ENCODE assay signal across 8 cellular contexts in the genomic region with DNA sequence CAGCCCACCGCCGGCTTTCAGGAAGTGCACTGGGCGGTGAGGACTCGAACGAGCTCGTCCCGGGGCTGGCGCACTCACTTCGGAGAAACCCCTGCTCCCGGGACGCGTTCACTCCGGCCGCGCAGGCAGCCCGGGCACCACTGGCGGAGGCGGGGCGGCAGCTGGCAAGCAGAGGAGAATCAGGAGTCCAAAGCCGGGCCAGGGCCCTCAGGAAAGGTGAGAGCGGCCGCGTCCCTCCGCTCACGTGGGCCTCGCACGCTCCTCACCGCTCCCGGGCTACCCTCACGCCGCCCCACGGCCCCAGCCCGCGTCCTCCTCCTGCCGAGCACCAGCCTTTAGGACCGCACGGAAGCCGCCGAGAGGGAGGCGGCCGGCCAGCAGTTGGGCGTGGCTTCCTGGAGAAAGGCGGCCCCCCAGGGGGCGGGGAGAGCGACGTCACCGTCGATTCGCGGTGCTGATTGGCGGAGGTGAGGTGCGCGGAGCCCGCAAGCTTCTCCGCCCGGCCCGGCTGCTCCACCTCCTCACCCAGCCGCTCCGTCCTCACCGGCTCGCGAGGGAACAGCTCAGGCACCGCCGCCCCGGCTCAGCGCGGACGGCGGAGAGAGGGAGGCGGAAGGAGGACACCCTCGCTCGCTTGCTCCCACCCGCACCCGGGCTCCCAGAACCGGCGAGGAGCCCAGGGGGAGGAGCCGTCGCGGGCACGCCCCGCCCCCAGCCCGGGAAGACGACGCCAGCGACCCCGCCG. TPM values are rescaled to one million over a fixed set of nuclear protein-coding genes. Genes with fewer than 3 reads are reported as not detected.
A peak's percentile ranks its signal among the peaks of the same experiment; 100 is the strongest.
DNase-seq lines count a peak whose midpoint lies in the region; ATAC-seq and TF ChIP-seq lines count a peak whose summit lies in the region.

TSS of gene ZCCHC2 (plus strand) at position 516 of the 745 bp plus-strand sequence. CDS start 400 bp downstream, outside the sequence.

- H3K4me1 ChIP-seq in DOHH2 (ENCODE audit: control insufficient read depth, low read length) (peaks cover 16% of the 10 kb centered on the region), GM23338 (ENCODE audit: insufficient read depth) (peaks cover 22% of the 10 kb centered on the region)
- peaks cover 23 to 26% of the 10 kb centered on the region in 2 donors for H3K4me1 ChIP-seq in naive thymus-derived CD4-positive, alpha-beta T cell (ENCODE audit: control insufficient read depth in 2 of 2, insufficient read depth in 2 of 2, low read length in 2 of 2)

- H3K4me3 ChIP-seq in DOHH2 (ENCODE audit: low read length): peak within 1 kb of the TSS; percentile 91
- H3K4me3 ChIP-seq in GM23338: peak within 1 kb of the TSS; percentile 88
- peak within 1 kb of the TSS; percentile 81 for H3K4me3 ChIP-seq in naive thymus-derived CD4-positive, alpha-beta T cell (ENCODE audit: low read length)

- no peaks in the 10 kb centered on the region for H3K9me3 ChIP-seq in DOHH2 (ENCODE audit: control insufficient read depth, insufficient read depth, low read length)
- H3K9me3 ChIP-seq in naive thymus-derived CD4-positive, alpha-beta T cell (ENCODE audit: control insufficient read depth in 2 of 3, low read length in 3 of 3): no peaks in the 10 kb centered on the region

- H3K4me2 ChIP-seq in DOHH2 (ENCODE audit: low read length) (peak within 1 kb of the TSS; percentile 90), GM23338 (peak within 1 kb of the TSS; percentile 92)

- ATAC-seq in GM23338: peak; percentile 62
- ATAC-seq in naive thymus-derived CD4-positive, alpha-beta T cell: peak; percentile 88
- peak; percentile 75 to 78 for ATAC-seq in stimulated activated naive B cell treated with anti-CD40 and anti-IgM and Interleukin-4, amounts not matched to agents 10 μg/mL and 1 μg/mL and 100 μg/mL, for 72 hours (replicated peaks)

- H3K36me3 Mint-ChIP-seq in GM23338 (ENCODE audit: low read depth): peaks cover 3% of the 10 kb centered on the region; the same call in 1 of the 3 replicates
- peaks cover 0 to 28% (median 0%) of the 10 kb centered on the region in 5 donors for H3K36me3 Mint-ChIP-seq in naive thymus-derived CD4-positive, alpha-beta T cell
- H3K36me3 Mint-ChIP-seq in stimulated activated naive B cell treated with anti-CD40 and anti-IgM and Interleukin-4, amounts not matched to agents 10 μg/mL and 1 μg/mL and 100 μg/mL, for 72 hours: peaks cover 3 to 5% of the 10 kb centered on the region in 2 donors

- H3K4me3 Mint-ChIP-seq in GM23338: peak within 1 kb of the TSS; percentile 89
- peak within 1 kb of the TSS; percentile 91 to 98 (median 96) for H3K4me3 Mint-ChIP-seq in naive thymus-derived CD4-positive, alpha-beta T cell
- peak within 1 kb of the TSS; percentile 91 to 95 for H3K4me3 Mint-ChIP-seq in stimulated activated naive B cell treated with anti-CD40 and anti-IgM and Interleukin-4, amounts not matched to agents 10 μg/mL and 1 μg/mL and 100 μg/mL, for 72 hours

- POLR2A ChIA-PET in naive thymus-derived CD4-positive, alpha-beta T cell (lab: Charles Lee): interaction anchor here (0.8 to 3.2 kb wide), 11 partner anchors 9 to 900 kb away, joined by 3 to 31 read pairs (median 5); partner anchors contain the start of genes PHLPP1, PIGN, RELCH and VPS4B

- TF ChIP-seq CTCF in DOHH2 (IDR thresholded peaks at IDR 0.05; ENCODE audit: low read depth, low read length, poor library complexity, severe bottlenecking): no peak
- TF ChIP-seq CTCF in GM23338 (conservative IDR thresholded peaks at IDR 0.05; ENCODE audit: low read depth in 2 of 2): no peak

- peaks cover 13% of the 10 kb centered on the region for H3K36me3 ChIP-seq in DOHH2 (ENCODE audit: control insufficient read depth, low read length)
- no peaks in the 10 kb centered on the region for H3K36me3 ChIP-seq in GM23338 (ENCODE audit: insufficient read depth)
- peaks cover 0 to 4% (median 0%) of the 10 kb centered on the region in 3 experiments for H3K36me3 ChIP-seq in naive thymus-derived CD4-positive, alpha-beta T cell (ENCODE audit: control insufficient read depth in 2 of 3, insufficient read depth in 3 of 3, low read length in 3 of 3)

- H2AFZ ChIP-seq in GM23338: peak within 1 kb of the TSS; percentile 77

- H4K20me1 ChIP-seq in DOHH2 (ENCODE audit: control insufficient read depth, insufficient read depth, low read depth, low read length): no peaks in the 10 kb centered on the region
- H4K20me1 ChIP-seq in GM23338 (replicated peaks; ENCODE audit: insufficient read depth): peaks cover 14% of the 10 kb centered on the region

- peak within 1 kb of the TSS; percentile 57 for H3K27ac ChIP-seq in DOHH2 (ENCODE audit: low read depth, low read length)
- 0 out of 2 replicates have a peak within 1 kb of the TSS, but pooled peaks have one; percentile 85 for H3K27ac ChIP-seq in GM23338 (ENCODE audit: low read depth)
- H3K27ac ChIP-seq in naive thymus-derived CD4-positive, alpha-beta T cell (ENCODE audit: low read depth, low read length): peak within 1 kb of the TSS; percentile 88

- CTCF ChIA-PET in naive thymus-derived CD4-positive, alpha-beta T cell (lab: Charles Lee): interaction anchor here (1.0 to 2.0 kb wide), 2 partner anchors 97 to 101 kb away, joined by 3 to 13 read pairs; no protein-coding TSS in a partner anchor

- H3K9me3 Mint-ChIP-seq in GM23338: peaks cover 3% of the 10 kb centered on the region; the same call in 2 of the 3 replicates
- peaks cover 0 to 3% (median 0%) of the 10 kb centered on the region in 11 donors for H3K9me3 Mint-ChIP-seq in naive thymus-derived CD4-positive, alpha-beta T cell
- no peaks in the 10 kb centered on the region for H3K9me3 Mint-ChIP-seq in stimulated activated naive B cell treated with anti-CD40 and anti-IgM and Interleukin-4, amounts not matched to agents 10 μg/mL and 1 μg/mL and 100 μg/mL, for 72 hours

- H3F3A ChIP-seq in DOHH2 (ENCODE audit: control insufficient read depth, insufficient read depth) (peaks cover 5% of the 10 kb centered on the region; the same call in 1 of the 2 replicates), GM23338 (replicated peaks; ENCODE audit: low read depth) (no peaks in the 10 kb centered on the region)

- peaks cover 27% of the 10 kb centered on the region for H3K4me1 Mint-ChIP-seq in GM23338
- peaks cover 21 to 44% (median 37%) of the 10 kb centered on the region in 7 donors for H3K4me1 Mint-ChIP-seq in naive thymus-derived CD4-positive, alpha-beta T cell
- peaks cover 11 to 31% of the 10 kb centered on the region in 2 donors for H3K4me1 Mint-ChIP-seq in stimulated activated naive B cell treated with anti-CD40 and anti-IgM and Interleukin-4, amounts not matched to agents 10 μg/mL and 1 μg/mL and 100 μg/mL, for 72 hours

- DNase-seq in GM23338 (ENCODE audit: low spot score) (peak; percentile 97), LHCN-M2 (ENCODE audit: low read depth) (peak; percentile 94), RPMI8226 (peak; percentile 59), fibroblast of gingiva (ENCODE audit: low read depth) (peak; percentile 99)
- DNase-seq in activated T-helper 1 cell treated with anti-CD3 and anti-CD28 coated beads, Interleukin-2, amount 50 U/mL, for 16 hours (ENCODE audit: low read depth in 1 of 2, low spot score in 1 of 2): peak; percentile 97 to 98
- peak; percentile 96 to 100 (median 99) for DNase-seq in naive thymus-derived CD4-positive, alpha-beta T cell
- DNase-seq in stimulated activated naive B cell treated with anti-CD40 and anti-IgM and Interleukin-4, amounts not matched to agents 10 μg/mL and 1 μg/mL and 100 μg/mL, for 72 hours: peak; percentile 99

- H3K27me3 ChIP-seq in DOHH2 (ENCODE audit: control insufficient read depth, low read length) (no peaks in the 10 kb centered on the region), GM23338 (ENCODE audit: insufficient read depth) (peaks cover 41% of the 10 kb centered on the region)
- H3K27me3 ChIP-seq in naive thymus-derived CD4-positive, alpha-beta T cell (ENCODE audit: control insufficient read depth in 2 of 2, insufficient read depth in 2 of 2, low read length in 2 of 2): no peaks in the 10 kb centered on the region

- peaks cover 28% of the 10 kb centered on the region for H3K27me3 Mint-ChIP-seq in GM23338 (ENCODE audit: insufficient read depth, low read depth, poor library complexity)
- H3K27me3 Mint-ChIP-seq in naive thymus-derived CD4-positive, alpha-beta T cell: no peaks in the 10 kb centered on the region
- no peaks in the 10 kb centered on the region for H3K27me3 Mint-ChIP-seq in stimulated activated naive B cell treated with anti-CD40 and anti-IgM and Interleukin-4, amounts not matched to agents 10 μg/mL and 1 μg/mL and 100 μg/mL, for 72 hours

- H3K79me2 ChIP-seq in DOHH2 (ENCODE audit: control insufficient read depth, low read length) (peaks cover 58% of the 10 kb centered on the region), GM23338 (replicated peaks; ENCODE audit: insufficient read depth) (peaks cover 13% of the 10 kb centered on the region)

- H3K9me2 ChIP-seq in DOHH2 (replicated peaks; ENCODE audit: control insufficient read depth, low read length): no peaks in the 10 kb centered on the region
- H3K9me2 ChIP-seq in GM23338 (ENCODE audit: insufficient read depth): no peaks in the 10 kb centered on the region

- no peak within 1 kb of the TSS for H3K27ac Mint-ChIP-seq in GM23338
- peak within 1 kb of the TSS; percentile 62 to 97 (median 93) for H3K27ac Mint-ChIP-seq in naive thymus-derived CD4-positive, alpha-beta T cell
- peak within 1 kb of the TSS; percentile 90 for H3K27ac Mint-ChIP-seq in stimulated activated naive B cell treated with anti-CD40 and anti-IgM and Interleukin-4, amounts not matched to agents 10 μg/mL and 1 μg/mL and 100 μg/mL, for 72 hours

- intact Hi-C loops in naive thymus-derived CD4-positive, alpha-beta T cell (cut with micrococcal nuclease): loop anchor here (1.0 to 10.0 kb wide), 14 partner anchors 16 to 1448 kb away; partner anchors contain the start of genes PHLPP1 (in 2 of the 2), PIGN (in 2 of the 2), RELCH (in 2 of the 2) and VPS4B (in 2 of the 2)

RNA-seq across cellular contexts. Expression of gene ZCCHC2, which starts in this region (rescaled TPM):
- 14.4 and 15.4 TPM in 2 replicates for total RNA-seq in GM23338 (2014; rRNA removed; shearing (Covaris generic))
- 4.9 and 5.4 TPM in 2 replicates for polyA plus RNA-seq in GM23338 (2016; fragmentation: Nextera tagmentation; extraction: Ambion mirVana)
- total RNA-seq in LHCN-M2 (2014; rRNA removed): 1.7 and 2.5 TPM in 2 replicates
- 1.4 TPM for polyA plus RNA-seq in LHCN-M2 (2012)
- total RNA-seq in naive thymus-derived CD4-positive, alpha-beta T cell: 10 to 100 TPM; 51.1 to 68.5 (median 63.1) TPM
- 1 to 10 TPM; 1.8 to 2.6 TPM for polyA plus RNA-seq in naive thymus-derived CD4-positive, alpha-beta T cell

Comparison
In these comparisons a context has a peak if more than half of its experiments do, and no peak if none do; other contexts are left out.
1. Peak in every context shown above with its lines: DNase-seq, ATAC-seq, H3K4me3 ChIP-seq and H3K27ac ChIP-seq.